Comparison of ENCODE assay signal across 8 cellular contexts in genomic region chr3:8954938-8955763, GRCh38. TPM values are rescaled to one million over a fixed set of nuclear protein-coding genes. Genes with fewer than 3 reads are reported as not detected.
DNase-seq lines count a peak whose midpoint lies in the region; ATAC-seq, FAIRE-seq and TF ChIP-seq lines count a peak whose summit lies in the region.

No MANE protein-coding gene starts in this region.

- CTCF ChIA-PET in GM12878 (lab: Yijun Ruan, JAX), result interaction anchor here (1.0 to 1.9 kb wide), 4 partner anchors 10 to 186 kb away, joined by 3 to 6 read pairs (median 4); no protein-coding TSS in a partner anchor
- CTCF ChIA-PET in activated CD4-positive, alpha-beta memory T cell treated with anti-CD3 and anti-CD28 coated beads for 36 hours (lab: Charles Lee), result interaction anchor here (0.8 kb wide), 1 partner anchor 186 kb away, joined by 3 read pairs; the partner anchor contains the start of gene OXTR

- H3K27ac Mint-ChIP-seq in stimulated activated naive CD8-positive, alpha-beta T cell treated with anti-CD3 and anti-CD28 coated beads, Interleukin-15, amount 100 ng/mL, for 72 hours, result no peak overlapping the region
- no peak overlapping the region for H3K27ac Mint-ChIP-seq in activated CD4-positive, alpha-beta memory T cell treated with anti-CD3 and anti-CD28 coated beads for 36 hours

- H3K9ac ChIP-seq in GM12878 (ENCODE audit: control insufficient read depth, insufficient read depth, low read length), result no peak overlapping the region

- H4K20me1 ChIP-seq in GM12878 (ENCODE audit: control insufficient read depth, insufficient read depth), result no peaks in the 10 kb centered on the region

- SMC1A ChIA-PET in GM12878 (lab: Charles Lee; ENCODE audit: uncharacterized antibody, unreplicated experiment), result interaction anchor here (1.5 kb wide), 1 partner anchor 17 kb away, joined by 5 read pairs; no protein-coding TSS in a partner anchor

- BruUV-seq in GM12878 (replicated peaks; lab: Mats Ljungman, UMichigan), result no TSS peak

- TF ChIP-seq CTCF in GM12878 (IDR thresholded peaks at IDR 0.05 in 2 of 3, conservative IDR thresholded peaks at IDR 0.05 in 1 of 3; ENCODE audit: control insufficient read depth in 2 of 3, extremely low read depth in 1 of 3, insufficient read depth in 1 of 3, low read depth in 3 of 3, low read length in 3 of 3), result no peak; a peak in 1 of 6 replicates

- in situ Hi-C loops in GM12878 (cut with MboI), result no loop called here

- RAD21 ChIA-PET in GM12878 (lab: Charles Lee; ENCODE audit: unreplicated experiment), result interaction anchor here (0.7 to 1.7 kb wide), 4 partner anchors 8 to 186 kb away, joined by 3 to 8 read pairs (median 4); partner anchors contain the start of genes OXTR and RAD18

- H3K4me3 Mint-ChIP-seq in stimulated activated naive CD8-positive, alpha-beta T cell treated with anti-CD3 and anti-CD28 coated beads, Interleukin-15, amount 100 ng/mL, for 72 hours, result no peak overlapping the region
- H3K4me3 Mint-ChIP-seq in activated CD4-positive, alpha-beta memory T cell treated with anti-CD3 and anti-CD28 coated beads for 36 hours, result no peak overlapping the region

- peak; percentile 46 for ATAC-seq in stimulated activated naive CD8-positive, alpha-beta T cell treated with anti-CD3 and anti-CD28 coated beads, Interleukin-15, Interleukin-2, amounts not matched to agents 100 U/mL and 50 U/mL, for 24 hours
- ATAC-seq in stimulated activated naive CD8-positive, alpha-beta T cell treated with anti-CD3 and anti-CD28 coated beads, Interleukin-15, amount 100 ng/mL, for 72 hours, result no peak
- ATAC-seq in HG03139 (IDR thresholded peaks at IDR 0.05; ENCODE audit: unreplicated experiment) (peak; percentile 86), GM12878 (peak; percentile 89)

- intact Hi-C loops in GM12878 (cut with micrococcal nuclease; ENCODE audit: unreplicated experiment), result loop anchor here (5.0 kb wide), 1 partner anchor 188 kb away; the partner anchor contains the start of gene OXTR
- intact Hi-C loops in activated CD4-positive, alpha-beta memory T cell treated with anti-CD3 and anti-CD28 coated beads for 36 hours (cut with micrococcal nuclease), result no loop called here

- TF ChIP-seq EP300 in GM12878 (IDR thresholded peaks at IDR 0.05; ENCODE audit: borderline replicate concordance in 1 of 2, control insufficient read depth in 1 of 2, low read depth in 2 of 2, low read length in 2 of 2), result peak in 1 of 2 experiments; percentile 67; a peak in 2 of 4 replicates

- H3K79me2 ChIP-seq in GM12878 (ENCODE audit: control insufficient read depth, insufficient read depth, low read length), result peaks cover 46% of the 10 kb centered on the region

- peaks cover 8% of the 10 kb centered on the region; the same call in 1 of the 2 replicates for H3K4me1 ChIP-seq in GM12878 (ENCODE audit: control insufficient read depth, insufficient read depth, low read length)

- H3K36me3 Mint-ChIP-seq in activated CD4-positive, alpha-beta memory T cell treated with anti-CD3 and anti-CD28 coated beads for 36 hours, result peaks cover 32% of the 10 kb centered on the region

- no peaks in the 10 kb centered on the region for H3K9me3 Mint-ChIP-seq in stimulated activated naive CD8-positive, alpha-beta T cell treated with anti-CD3 and anti-CD28 coated beads, Interleukin-15, amount 100 ng/mL, for 72 hours
- H3K9me3 Mint-ChIP-seq in activated CD4-positive, alpha-beta memory T cell treated with anti-CD3 and anti-CD28 coated beads for 36 hours, result no peaks in the 10 kb centered on the region

- no peaks in the 10 kb centered on the region for H3K36me3 ChIP-seq in GM12878 (ENCODE audit: control insufficient read depth in 2 of 2, insufficient read depth in 2 of 2, low read length in 1 of 2)

- WGBS in GM12878 (ENCODE audit: insufficient coverage, insufficient replicate concordance, low lambda C conversion rate, missing lambda C conversion rate), result 69% methylated on average over 4 of the region's 4 CpGs

- H2AFZ ChIP-seq in GM12878 (ENCODE audit: control insufficient read depth, low read depth, low read length), result no peak overlapping the region; the same call in 1 of the 2 replicates

- no peaks in the 10 kb centered on the region for H3K27me3 ChIP-seq in GM12878 (replicated peaks in 1 of 2; ENCODE audit: control insufficient read depth in 2 of 2, insufficient read depth in 2 of 2, low read length in 1 of 2)

- TF ChIP-seq RAD21 in GM12878 (IDR thresholded peaks at IDR 0.05; ENCODE audit: insufficient read depth, low read depth, low read length), result no peak

- peak; percentile 94 for FAIRE-seq in GM12878 (lab: Jason Lieb, UNC)

- no peak for TF ChIP-seq POLR2A in GM12878 (IDR thresholded peaks at IDR 0.05; ENCODE audit: low read depth, low read length)

- H3K4me2 ChIP-seq in GM12878 (ENCODE audit: control insufficient read depth, insufficient read depth), result peak overlapping the region; percentile 12; the same call in 1 of the 2 replicates

- POLR2A ChIA-PET in GM12878 (lab: Charles Lee), result interaction anchor here (1.1 kb wide), 1 partner anchor 8 kb away, joined by 4 read pairs; no protein-coding TSS in a partner anchor
- POLR2A ChIA-PET in activated CD4-positive, alpha-beta memory T cell treated with anti-CD3 and anti-CD28 coated beads for 36 hours (lab: Charles Lee), result no interaction called here

- H3K27me3 Mint-ChIP-seq in stimulated activated naive CD8-positive, alpha-beta T cell treated with anti-CD3 and anti-CD28 coated beads, Interleukin-15, amount 100 ng/mL, for 72 hours, result no peaks in the 10 kb centered on the region
- H3K27me3 Mint-ChIP-seq in activated CD4-positive, alpha-beta memory T cell treated with anti-CD3 and anti-CD28 coated beads for 36 hours, result no peaks in the 10 kb centered on the region

- H3K27ac ChIP-seq in GM12878 (ENCODE audit: control insufficient read depth, insufficient read depth), result peak overlapping the region; percentile 51

- no peak overlapping the region for H3K4me3 ChIP-seq in GM12878

- H3K4me1 Mint-ChIP-seq in stimulated activated naive CD8-positive, alpha-beta T cell treated with anti-CD3 and anti-CD28 coated beads, Interleukin-15, amount 100 ng/mL, for 72 hours, result peaks cover 52% of the 10 kb centered on the region
- H3K4me1 Mint-ChIP-seq in activated CD4-positive, alpha-beta memory T cell treated with anti-CD3 and anti-CD28 coated beads for 36 hours (ENCODE audit: low read depth), result peaks cover 19% of the 10 kb centered on the region

- no peak for DNase-seq in stimulated activated naive CD8-positive, alpha-beta T cell treated with anti-CD3 and anti-CD28 coated beads, Interleukin-15, Interleukin-2, amounts not matched to agents 100 U/mL and 50 U/mL, for 24 hours
- no peak for DNase-seq in stimulated activated naive CD8-positive, alpha-beta T cell treated with anti-CD3 and anti-CD28 coated beads, Interleukin-15, amount 100 ng/mL, for 72 hours
- DNase-seq in GM12878 (ENCODE audit: low read depth, low spot score), result peak; percentile 56
- DNase-seq in activated T-cell treated with anti-CD3 and anti-CD28 coated beads, Interleukin-2, amount 50 U/mL, for 48 hours, result no peak
- DNase-seq in activated CD4-positive, alpha-beta memory T cell treated with anti-CD3 and anti-CD28 coated beads for 36 hours, result no peak
- DNase-seq in COLO668 (lab: John Stamatoyannopoulos, UW; ENCODE audit: unreplicated experiment), result no peak
- no peak for DNase-seq in stimulated activated CD4-positive, alpha-beta T cell treated with anti-CD3 and anti-CD28 coated beads, Interleukin-1b, Interleukin-23, amount 100 ng/mL, for 48 hours

- H3K9me3 ChIP-seq in GM12878 (replicated peaks; ENCODE audit: control insufficient read depth, insufficient read depth, low read length), result no peaks in the 10 kb centered on the region

TF ChIP-seq in GM12878, 131 proteins besides CTCF, POLR2A, EP300 and RAD21 (continues in another document):
- TF ChIP-seq CBX5 (IDR thresholded peaks at IDR 0.05; ENCODE audit: low read depth) (no peak), EED (IDR thresholded peaks at IDR 0.05; ENCODE audit: low read depth) (peak; percentile 20; the same call in 1 of the 2 replicates), ATF2 (IDR thresholded peaks at IDR 0.05; ENCODE audit: low read length) (peak; percentile 59; the same call in 1 of the 2 replicates), HCFC1 (IDR thresholded peaks at IDR 0.05; ENCODE audit: low read length) (no peak), TARDBP (IDR thresholded peaks at IDR 0.05; ENCODE audit: borderline replicate concordance) (no peak), NBN (IDR thresholded peaks at IDR 0.05) (peak; percentile 79; the same call in 1 of the 2 replicates), MTA2 (IDR thresholded peaks at IDR 0.05; ENCODE audit: low read depth) (peak; percentile 77), RBBP5 (conservative IDR thresholded peaks at IDR 0.05) (no peak), NFYA (IDR thresholded peaks at IDR 0.05; ENCODE audit: borderline replicate concordance, low read depth, low read length) (no peak)

RNA-seq across cellular contexts. Expression of gene RAD18, which starts 8.1 kb away (rescaled TPM):
- total RNA-seq in GM12878 (2013; cell fraction: nucleolus; rRNA removed), result 68.1 and 86.4 TPM in 2 replicates
- total RNA-seq in GM12878 (2014; rRNA removed), result 17.1 and 21.6 TPM in 2 replicates
- 19.1 and 21.2 TPM in 2 replicates for total RNA-seq in GM12878 (2014; rRNA removed; fragmentation: Illumina TruSeq; extraction: Trizol)
- total RNA-seq in GM12878 (2021), result 25.5 and 28.3 TPM in 2 replicates
- 7.1 TPM for polyA plus RNA-seq in GM12878 (2011; ENCODE audit: low read depth)
- 16.7 and 26.6 TPM in 2 replicates for polyA plus RNA-seq in GM12878 (2011; rRNA removed)
- polyA plus RNA-seq in GM12878 (2011; cell fraction: cytosol; rRNA removed), result 10.8 and 16.4 TPM in 2 replicates
- polyA plus RNA-seq in GM12878 (2011; cell fraction: nucleus; rRNA removed), result 24.1 and 25.7 TPM in 2 replicates
- polyA plus RNA-seq in GM12878 (2012), result 7.3 and 9.5 TPM in 2 replicates
- 22.0 and 25.5 TPM in 2 replicates for polyA plus RNA-seq in GM12878 (2014; fragmentation: Illumina TruSeq; extraction: Trizol)
- polyA plus RNA-seq in GM12878 (2014; fragmentation: Nextera tagmentation; extraction: Ambion mirVana), result 10 to 100 TPM in 1 of 2 experiments, 1 to 10 TPM in 1; 8.7 to 11.4 TPM
- 12.2 and 13.4 TPM in 2 replicates for polyA plus RNA-seq in GM12878 (2014; rRNA removed)
- 10 to 100 TPM; 36.9 to 38.6 TPM for polyA plus RNA-seq in GM12878 (2016; fragmentation: Nextera tagmentation; extraction: Ambion mirVana)
- polyA minus RNA-seq in GM12878 (2011; rRNA and poly(A)+ RNA removed), result 18.1 and 22.9 TPM in 2 replicates
- 5.5 and 9.6 TPM in 2 replicates for polyA minus RNA-seq in GM12878 (2011; cell fraction: cytosol; rRNA and poly(A)+ RNA removed)
- 52.7 and 77.4 TPM in 2 replicates for polyA minus RNA-seq in GM12878 (2011; cell fraction: nucleus; rRNA and poly(A)+ RNA removed)
- total RNA-seq in activated CD4-positive, alpha-beta memory T cell treated with anti-CD3 and anti-CD28 coated beads for 36 hours, result 10 to 100 TPM; 38.1 to 41.9 TPM
